ENCODE assay signal across 8 cellular contexts in genomic region chr19:16143399-16144215, GRCh38. TPM values are rescaled to one million over a fixed set of nuclear protein-coding genes. Genes with fewer than 3 reads are reported as not detected.
A peak's percentile ranks its signal among the peaks of the same experiment; 100 is the strongest.
DNase-seq lines count a peak whose midpoint lies in the region; FAIRE-seq and TF ChIP-seq lines count a peak whose summit lies in the region.

Gene HSH2D, plus strand, starts transcription at chr19:16143685. Its CDS starts 5,066 bp downstream, at chr19:16148751.

- H3K9ac ChIP-seq in HUES6 (ENCODE audit: low read length), result peak within 1 kb of the TSS; percentile 8

- TF ChIP-seq CTCF in breast epithelium (IDR thresholded peaks at IDR 0.05) (no peak), progenitor cell of endocrine pancreas (IDR thresholded peaks at IDR 0.05; ENCODE audit: unreplicated experiment) (no peak), sigmoid colon (IDR thresholded peaks at IDR 0.05) (no peak)

- H3K27me3 Mint-ChIP-seq in progenitor cell of endocrine pancreas, result no peaks in the 10 kb centered on the region

- H3K9me3 Mint-ChIP-seq in progenitor cell of endocrine pancreas (ENCODE audit: low read depth), result no peaks in the 10 kb centered on the region

- no peak for TF ChIP-seq POLR2A in breast epithelium (IDR thresholded peaks at IDR 0.05)
- peak in 1 of 2 donors; percentile 44 for TF ChIP-seq POLR2A in sigmoid colon (IDR thresholded peaks at IDR 0.05)

- H3K4me1 Mint-ChIP-seq in progenitor cell of endocrine pancreas (ENCODE audit: low read depth), result peaks cover 6% of the 10 kb centered on the region

- no peaks in the 10 kb centered on the region for H3K27me3 ChIP-seq in HUES6 (ENCODE audit: control insufficient read depth, insufficient read depth, low read length)
- no peaks in the 10 kb centered on the region for H3K27me3 ChIP-seq in breast epithelium
- H3K27me3 ChIP-seq in sigmoid colon, result peaks cover 0 to 10% (median 0%) of the 10 kb centered on the region in 3 donors

- no peaks in the 10 kb centered on the region for H3K36me3 Mint-ChIP-seq in progenitor cell of endocrine pancreas (ENCODE audit: insufficient read depth)

- DNase-seq in AML-193 (lab: John Stamatoyannopoulos, UW) (peak; percentile 65 to 69), GM19239 (ENCODE audit: insufficient read length, low spot score) (peak; percentile 70), UCSD-AML1 (lab: John Stamatoyannopoulos, UW; ENCODE audit: unreplicated experiment) (peak; percentile 82), breast epithelium (ENCODE audit: low spot score in 2 of 2) (peak; percentile 54 to 60), progenitor cell of endocrine pancreas (ENCODE audit: low spot score, unreplicated experiment) (no peak), sigmoid colon (no peak), medulla oblongata (ENCODE audit: extremely low spot score) (no peak)

- no peak for TF ChIP-seq EP300 in sigmoid colon (IDR thresholded peaks at IDR 0.05)

- H3K4me1 ChIP-seq in HUES6 (ENCODE audit: control insufficient read depth, insufficient read depth, low read length), result peaks cover 10% of the 10 kb centered on the region
- no peaks in the 10 kb centered on the region for H3K4me1 ChIP-seq in breast epithelium
- H3K4me1 ChIP-seq in sigmoid colon, result no peaks in the 10 kb centered on the region

- no peaks in the 10 kb centered on the region for H3K36me3 ChIP-seq in HUES6 (ENCODE audit: control insufficient read depth, insufficient read depth, low read length)
- no peaks in the 10 kb centered on the region for H3K36me3 ChIP-seq in breast epithelium
- H3K36me3 ChIP-seq in sigmoid colon, result no peaks in the 10 kb centered on the region

- peak; percentile 96 for FAIRE-seq in GM19239 (lab: Jason Lieb, UNC)

- H3K4me3 ChIP-seq in HUES6 (ENCODE audit: low read depth, low read length) (0 out of 2 replicates have a peak within 1 kb of the TSS, but pooled peaks have one; percentile 6), breast epithelium (peak within 1 kb of the TSS in 2 of 3 donors; percentile 6 to 24), sigmoid colon (peak within 1 kb of the TSS in 1 of 4 donors; percentile 17)

- 13 to 19% methylated on average over 13 of the region's 13 CpGs for WGBS in sigmoid colon, 2 donors

- intact Hi-C loops in breast epithelium (cut with DNase I; ENCODE audit: low total_unique reads) (no loop called here), sigmoid colon (cut with DNase I) (no loop called here)

- no peaks in the 10 kb centered on the region for H3K9me3 ChIP-seq in HUES6 (ENCODE audit: control insufficient read depth, insufficient read depth, low read depth, low read length)
- no peaks in the 10 kb centered on the region for H3K9me3 ChIP-seq in breast epithelium
- no peaks in the 10 kb centered on the region for H3K9me3 ChIP-seq in sigmoid colon

- H3K4me3 Mint-ChIP-seq in progenitor cell of endocrine pancreas (ENCODE audit: low read depth), result peak within 1 kb of the TSS; percentile 31

- H3K27ac ChIP-seq in HUES6 (ENCODE audit: low read depth, low read length), result peak within 1 kb of the TSS; percentile 7
- H3K27ac ChIP-seq in breast epithelium, result no peak within 1 kb of the TSS
- H3K27ac ChIP-seq in sigmoid colon, result peak within 1 kb of the TSS in 1 of 4 donors; percentile 51

- peak within 1 kb of the TSS; percentile 71 for H3K27ac Mint-ChIP-seq in progenitor cell of endocrine pancreas

RNA-seq across cellular contexts. Expression of gene HSH2D, which starts in this region (rescaled TPM):
- total RNA-seq in breast epithelium (1 to 10 TPM in 2 of 3 donors, under 1 TPM in 1; 0.16 to 5.7 (median 5.6) TPM), progenitor cell of endocrine pancreas (0.72 and 0.84 TPM in 2 replicates), sigmoid colon (1 to 10 TPM in 2 of 4 donors, not detected in 2; 2.5 to 3.3 TPM)
- polyA plus RNA-seq in sigmoid colon, result 10 to 100 TPM; 14.4 to 40.0 (median 22.9) TPM

Comparison
In these comparisons a context has a peak if more than half of its experiments do, and no peak if none do; other contexts are left out.
1. DNase-seq: peak in AML-193 (2 of 2), GM19239 (single experiment), UCSD-AML1 (single experiment) and breast epithelium (2 of 2); none in progenitor cell of endocrine pancreas (single experiment), sigmoid colon (single experiment) and medulla oblongata (single experiment).